In genomic region chr7:15280078-15280734, GRCh38 we compare ENCODE assay signal across 24 cellular contexts.
DNase-seq lines count a peak whose midpoint lies in the region; ATAC-seq, FAIRE-seq and TF ChIP-seq lines count a peak whose summit lies in the region.
"Had no signal": no experiment of that assay in that cellular context is flagged by ENCODE, and none has a peak within 500 bp of the region (broad histone marks: within the 10 kb centered on the region; RNA-seq: fewer than 3 reads in every experiment).

No MANE protein-coding gene starts in this region.

- no peak overlapping the region for H3K4me3 ChIP-seq in H1 (ENCODE audit: extremely low read depth in 1 of 4, insufficient read depth in 2 of 4, low read depth in 3 of 4, low read length in 4 of 4)
- no peak overlapping the region for H3K4me3 ChIP-seq in mesenchymal stem cell (ENCODE audit: insufficient read depth in 1 of 2, low read depth in 1 of 2, low read length in 2 of 2)
- H3K4me3 ChIP-seq in PC-3 (ENCODE audit: low read length): no peak overlapping the region
- H3K4me3 ChIP-seq: prostate gland, thoracic aorta had no signal

- H3K36me3 Mint-ChIP-seq in glutamatergic neuron (ENCODE audit: unreplicated experiment): peaks cover 13% of the 10 kb centered on the region

- H3K36me3 ChIP-seq in H1 (ENCODE audit: control insufficient read depth in 2 of 4, insufficient read depth in 4 of 4, low read length in 3 of 4): no peaks in the 10 kb centered on the region
- no peaks in the 10 kb centered on the region for H3K36me3 ChIP-seq in mesenchymal stem cell (ENCODE audit: control insufficient read depth in 1 of 2, insufficient read depth in 2 of 2, low read depth in 1 of 2, low read length in 2 of 2)
- H3K36me3 ChIP-seq in PC-3 (ENCODE audit: low read depth, low read length): no peaks in the 10 kb centered on the region
- H3K36me3 ChIP-seq: prostate gland, thoracic aorta had no signal

- H3K9me3 Mint-ChIP-seq in glutamatergic neuron (ENCODE audit: unreplicated experiment): peaks cover 9% of the 10 kb centered on the region

- H2BK20ac ChIP-seq in H1 (ENCODE audit: low read length): peak overlapping the region; percentile 21; the same call in 1 of the 2 replicates

- H4K20me1 ChIP-seq in H1 (replicated peaks in 1 of 2; ENCODE audit: control insufficient read depth in 1 of 2, insufficient read depth in 2 of 2, low read length in 2 of 2) (no peaks in the 10 kb centered on the region), PC-3 (ENCODE audit: low read length) (no peaks in the 10 kb centered on the region)

- no peak for TF ChIP-seq EP300 in H1 (IDR thresholded peaks at IDR 0.05; ENCODE audit: borderline replicate concordance in 1 of 2, low read depth in 2 of 2, low read length in 2 of 2)

- no peak for FAIRE-seq in H1 (lab: Jason Lieb, UNC)
- FAIRE-seq: A204.1 had no signal

- TF ChIP-seq RAD21 in H1 (IDR thresholded peaks at IDR 0.05 in 1 of 2, conservative IDR thresholded peaks at IDR 0.05 in 1 of 2; ENCODE audit: low read depth in 2 of 2, low read length in 2 of 2): peak; percentile 33 to 51; a peak in 3 of 4 replicates

- no peak overlapping the region for H3K56ac ChIP-seq in H1 (replicated peaks; ENCODE audit: insufficient read length, low read depth, low read length)

- H2BK5ac ChIP-seq in H1 (ENCODE audit: low read depth, low read length) (no peak overlapping the region), mesenchymal stem cell (ENCODE audit: low read depth, low read length, poor library complexity, severe bottlenecking) (no peak overlapping the region)

- TF ChIP-seq POLR2A in H1 (IDR thresholded peaks at IDR 0.05; ENCODE audit: control extremely low read depth in 1 of 2, low read depth in 2 of 2, low read length in 2 of 2): no peak

- peak overlapping the region; percentile 57; the same call in 1 of the 2 replicates for H3K18ac ChIP-seq in H1 (ENCODE audit: extremely low read depth, low read length)
- no peak overlapping the region for H3K18ac ChIP-seq in mesenchymal stem cell (ENCODE audit: low read depth in 1 of 2, low read length in 2 of 2)

- H3K9me2 ChIP-seq in PC-3 (replicated peaks; ENCODE audit: low read length): no peaks in the 10 kb centered on the region

- H4K91ac ChIP-seq in H1 (replicated peaks; ENCODE audit: insufficient read length, low read length): no peak overlapping the region
- no peak overlapping the region for H4K91ac ChIP-seq in mesenchymal stem cell (ENCODE audit: low read length)

- WGBS in H1 (ENCODE audit: extremely low coverage in 1 of 2, insufficient coverage in 1 of 2, insufficient read length in 1 of 2, insufficient replicate concordance in 2 of 2, low coverage in 1 of 2, low lambda C conversion rate in 2 of 2, missing lambda C conversion rate in 1 of 2), 2 experiments: 93% methylated on average over 3 of the region's 3 CpGs; no CpG with 5 or more reads in 1 of the 2 experiments
- 62% methylated on average over 3 of the region's 3 CpGs for WGBS in mesenchymal stem cell

- H3K23ac ChIP-seq in H1 (ENCODE audit: insufficient read length) (no peak overlapping the region), mesenchymal stem cell (ENCODE audit: low read length in 2 of 2) (no peak overlapping the region)

- no peaks in the 10 kb centered on the region for H3K27me3 ChIP-seq in H1 (replicated peaks in 1 of 4; ENCODE audit: control insufficient read depth in 3 of 4, extremely low read depth in 1 of 4, insufficient read depth in 3 of 4, low read length in 3 of 4)
- no peaks in the 10 kb centered on the region for H3K27me3 ChIP-seq in mesenchymal stem cell (ENCODE audit: control insufficient read depth in 1 of 2, insufficient read depth in 1 of 2, low read length in 2 of 2)
- no peaks in the 10 kb centered on the region for H3K27me3 ChIP-seq in PC-3 (ENCODE audit: low read length)

- no peak overlapping the region for H2BK120ac ChIP-seq in H1 (replicated peaks; ENCODE audit: low read depth, low read length)
- H2BK120ac ChIP-seq in mesenchymal stem cell (ENCODE audit: low read depth, low read length): no peak overlapping the region

- H2BK12ac ChIP-seq in H1 (ENCODE audit: low read depth, low read length) (no peak overlapping the region), mesenchymal stem cell (ENCODE audit: low read length in 2 of 2) (no peak overlapping the region)

- H2BK15ac ChIP-seq in H1 (ENCODE audit: low read length): 0 out of 2 replicates have a peak overlapping the region, but pooled peaks have one; percentile 18
- H2BK15ac ChIP-seq in mesenchymal stem cell (ENCODE audit: low read depth, poor library complexity, severe bottlenecking): no peak overlapping the region

- H2AK5ac ChIP-seq in H1 (ENCODE audit: low read depth, low read length) (no peak overlapping the region), mesenchymal stem cell (ENCODE audit: low read length, severe bottlenecking) (no peak overlapping the region)

- H4K8ac ChIP-seq in H1 (ENCODE audit: extremely low read depth, insufficient read depth, low read length): no peak overlapping the region
- H4K8ac ChIP-seq in mesenchymal stem cell (ENCODE audit: low read length): no peak overlapping the region

- no peaks in the 10 kb centered on the region for H3K4me1 Mint-ChIP-seq in glutamatergic neuron (ENCODE audit: low read depth, unreplicated experiment)
- H3K4me1 Mint-ChIP-seq: activated CD4-positive, alpha-beta T cell treated with anti-CD3 and anti-CD28 coated beads for 36 hours; activated naive CD8-positive, alpha-beta T cell treated with anti-CD3 and anti-CD28 coated beads, Interleukin-2, amount 50 U/mL, for 24 hours; CD4-positive, alpha-beta memory T cell had no signal

- H3K9me3 ChIP-seq in H1 (ENCODE audit: insufficient read depth in 2 of 2, low read depth in 1 of 2, low read length in 1 of 2): peaks cover 0 to 3% of the 10 kb centered on the region in 2 experiments; a peak in 1 of 4 replicates
- H3K9me3 ChIP-seq in mesenchymal stem cell (ENCODE audit: control insufficient read depth, low read length): peaks cover 54% of the 10 kb centered on the region
- H3K9me3 ChIP-seq in PC-3 (ENCODE audit: low read length): peaks cover 10% of the 10 kb centered on the region
- H3K9me3 ChIP-seq: prostate gland, thoracic aorta had no signal

- H3K4ac ChIP-seq in H1 (replicated peaks; ENCODE audit: insufficient read length, low read depth, low read length) (no peak overlapping the region), mesenchymal stem cell (ENCODE audit: low read depth in 1 of 2, low read length in 2 of 2) (no peak overlapping the region)

- no peak overlapping the region for H3K4me2 ChIP-seq in H1 (ENCODE audit: insufficient read depth in 1 of 2, low read depth in 2 of 2, low read length in 2 of 2)
- H3K4me2 ChIP-seq in mesenchymal stem cell (ENCODE audit: low read length, poor library complexity, severe bottlenecking): peak overlapping the region; percentile 5
- H3K4me2 ChIP-seq in PC-3 (ENCODE audit: low read length): no peak overlapping the region

- BruUV-seq in PC-3 (replicated peaks; lab: Mats Ljungman, UMichigan): no TSS peak

- TF ChIP-seq CTCF in H1 (IDR thresholded peaks at IDR 0.05; ENCODE audit: control extremely low read depth in 1 of 3, insufficient read depth in 1 of 3, low read depth in 1 of 3, low read length in 3 of 3): peak in 2 of 3 experiments; percentile 21 to 23; a peak in 2 of 4 replicates
- no peak for TF ChIP-seq CTCF in glutamatergic neuron (IDR thresholded peaks at IDR 0.05; ENCODE audit: partially characterized antibody, unreplicated experiment)
- no peak for TF ChIP-seq CTCF in PC-3 (conservative IDR thresholded peaks at IDR 0.05; ENCODE audit: low read depth, low read length)

- CTCF ChIA-PET in H1 (lab: Charles Lee; ENCODE audit: partially characterized antibody): interaction anchor here (0.6 to 2.0 kb wide), 6 partner anchors 13 to 562 kb away, joined by 3 to 10 read pairs (median 3); no protein-coding TSS in a partner anchor
- CTCF ChIA-PET in PC-3 (lab: Charles Lee): no interaction called here

- no peak overlapping the region for H4K5ac ChIP-seq in H1 (ENCODE audit: insufficient read length, low read depth, low read length)

- ATAC-seq in Right ventricle myocardium superior (ENCODE audit: poor library complexity) (no peak), left ventricle myocardium superior (no peak), HG03469 (IDR thresholded peaks at IDR 0.05; ENCODE audit: unreplicated experiment) (no peak), PC-3 (no peak), HG03571 (IDR thresholded peaks at IDR 0.05; ENCODE audit: unreplicated experiment) (no peak)
- ATAC-seq: activated CD4-positive, alpha-beta T cell treated with anti-CD3 and anti-CD28 coated beads for 36 hours; activated naive CD8-positive, alpha-beta T cell treated with anti-CD3 and anti-CD28 coated beads, Interleukin-2, amount 50 U/mL, for 24 hours had no signal

- H2AFZ ChIP-seq in H1 (ENCODE audit: low read length) (peak overlapping the region; percentile 79), mesenchymal stem cell (ENCODE audit: low read depth, low read length) (no peak overlapping the region), PC-3 (ENCODE audit: low read length) (no peak overlapping the region)

- H3F3A ChIP-seq in PC-3 (ENCODE audit: low read length, unreplicated experiment): no peaks in the 10 kb centered on the region

- H3K23me2 ChIP-seq in H1 (ENCODE audit: low read depth, low read length): no peaks in the 10 kb centered on the region

- H3K79me1 ChIP-seq in H1 (ENCODE audit: low read depth, low read length) (no peaks in the 10 kb centered on the region; the same call in 1 of the 2 replicates), mesenchymal stem cell (replicated peaks; ENCODE audit: low read length, poor library complexity, severe bottlenecking) (no peaks in the 10 kb centered on the region)

- H3K9ac ChIP-seq in H1 (replicated peaks in 1 of 4; ENCODE audit: extremely low read depth in 1 of 4, low read depth in 3 of 4, low read length in 3 of 4) (no peak overlapping the region), mesenchymal stem cell (ENCODE audit: low read length) (no peak overlapping the region), PC-3 (ENCODE audit: low read length) (no peak overlapping the region)

- POLR2A ChIA-PET in H1 (lab: Charles Lee; ENCODE audit: partially characterized antibody): no interaction called here
- POLR2A ChIA-PET in PC-3 (lab: Charles Lee; ENCODE audit: unreplicated experiment): no interaction called here

- intact Hi-C loops in Right ventricle myocardium superior (cut with DNase I) (no loop called here), left ventricle myocardium superior (cut with micrococcal nuclease) (no loop called here), PC-3 (cut with micrococcal nuclease) (no loop called here)

- no peak overlapping the region for H3K27ac ChIP-seq in H1 (ENCODE audit: low read depth, low read length)
- H3K27ac ChIP-seq in mesenchymal stem cell (ENCODE audit: low read length, poor library complexity, severe bottlenecking): no peak overlapping the region
- H3K27ac ChIP-seq in PC-3 (ENCODE audit: low read length): no peak overlapping the region
- H3K27ac ChIP-seq: prostate gland, thoracic aorta had no signal

- DNase-seq in Right ventricle myocardium superior (peak; percentile 35), left ventricle myocardium superior (no peak), H1 (ENCODE audit: low read depth in 1 of 2, low spot score in 2 of 2) (peak in 1 of 2 experiments; percentile 45), mesenchymal stem cell (no peak), glutamatergic neuron (no peak), PC-3 (no peak)
- DNase-seq: activated CD4-positive, alpha-beta T cell treated with anti-CD3 and anti-CD28 coated beads for 36 hours; activated CD8-positive, alpha-beta memory T cell treated with anti-CD3 and anti-CD28 coated beads for 24 hours; activated gamma-delta T cell treated with Interleukin-2 at 50 U/mL for 16 hours; activated naive CD8-positive, alpha-beta T cell treated with anti-CD3 and anti-CD28 coated beads, Interleukin-2, amount 50 U/mL, for 24 hours; activated T-cell treated with anti-CD3 and anti-CD28 coated beads, Interleukin-2, amount 50 U/mL, for 24 hours; CD4-positive, alpha-beta memory T cell; central memory CD4-positive, alpha-beta T cell; H7; kidney glomerular epithelial cell; NCI-H2081 treated with DMSO at 0.1 percent for 48 hours; NCI-H446 had no signal

- no peak overlapping the region for H3K14ac ChIP-seq in H1 (ENCODE audit: insufficient read length)
- peak overlapping the region in 1 of 2 experiments; percentile 55 for H3K14ac ChIP-seq in mesenchymal stem cell (ENCODE audit: low read length in 2 of 2)

- no peak overlapping the region for H3K4me3 Mint-ChIP-seq in glutamatergic neuron (ENCODE audit: unreplicated experiment)
- H3K4me3 Mint-ChIP-seq: activated CD4-positive, alpha-beta T cell treated with anti-CD3 and anti-CD28 coated beads for 36 hours; activated naive CD8-positive, alpha-beta T cell treated with anti-CD3 and anti-CD28 coated beads, Interleukin-2, amount 50 U/mL, for 24 hours; activated T-cell treated with anti-CD3 and anti-CD28 coated beads, Interleukin-2, amount 50 U/mL, for 24 hours; stimulated activated naive CD8-positive, alpha-beta T cell treated with anti-CD3 and anti-CD28 coated beads, Interleukin-15, Interleukin-2, amounts not matched to agents 100 ng/mL and 50 ng/mL, for 24 hours; T-helper 2 cell treated with Interferon-gamma antibody and Interleukin-4, amounts not matched to agents 5 μg/mL and 100 μg/mL, for 36 hours had no signal

- H3K4me1 ChIP-seq in H1 (replicated peaks in 1 of 4; ENCODE audit: control insufficient read depth in 3 of 4, insufficient read depth in 4 of 4, low read length in 3 of 4) (no peaks in the 10 kb centered on the region), mesenchymal stem cell (ENCODE audit: control insufficient read depth, insufficient read depth, low read depth, low read length) (peaks cover 4% of the 10 kb centered on the region), PC-3 (ENCODE audit: insufficient read depth, low read length) (no peaks in the 10 kb centered on the region)
- H3K4me1 ChIP-seq: prostate gland had no signal

- H3K79me2 ChIP-seq in H1 (ENCODE audit: control insufficient read depth in 1 of 2, insufficient read depth in 2 of 2, low read length in 2 of 2): no peaks in the 10 kb centered on the region
- H3K79me2 ChIP-seq in PC-3 (ENCODE audit: low read length): no peaks in the 10 kb centered on the region

- H3K27me3 Mint-ChIP-seq in glutamatergic neuron (ENCODE audit: unreplicated experiment): no peaks in the 10 kb centered on the region
- H3K27me3 Mint-ChIP-seq: activated CD4-positive, alpha-beta T cell treated with anti-CD3 and anti-CD28 coated beads for 36 hours; activated naive CD8-positive, alpha-beta T cell treated with anti-CD3 and anti-CD28 coated beads, Interleukin-2, amount 50 U/mL, for 24 hours; activated T-cell treated with anti-CD3 and anti-CD28 coated beads, Interleukin-2, amount 50 U/mL, for 24 hours; CD4-positive, alpha-beta memory T cell; stimulated activated naive CD8-positive, alpha-beta T cell treated with anti-CD3 and anti-CD28 coated beads, Interleukin-15, Interleukin-2, amounts not matched to agents 100 ng/mL and 50 ng/mL, for 24 hours had no signal

- H3K27ac Mint-ChIP-seq in glutamatergic neuron (ENCODE audit: unreplicated experiment): no peak overlapping the region
- H3K27ac Mint-ChIP-seq: activated CD4-positive, alpha-beta T cell treated with anti-CD3 and anti-CD28 coated beads for 36 hours; activated naive CD8-positive, alpha-beta T cell treated with anti-CD3 and anti-CD28 coated beads, Interleukin-2, amount 50 U/mL, for 24 hours; activated T-cell treated with anti-CD3 and anti-CD28 coated beads, Interleukin-2, amount 50 U/mL, for 24 hours; CD4-positive, alpha-beta memory T cell; stimulated activated naive CD8-positive, alpha-beta T cell treated with anti-CD3 and anti-CD28 coated beads, Interleukin-15, Interleukin-2, amounts not matched to agents 100 ng/mL and 50 ng/mL, for 24 hours; T-helper 2 cell treated with Interferon-gamma antibody and Interleukin-4, amounts not matched to agents 5 μg/mL and 100 μg/mL, for 36 hours had no signal

Comparison
In these comparisons a context has a peak if more than half of its experiments do, and no peak if none do; other contexts are left out.
1. CTCF ChIP-seq: peak in H1 (2 of 3); none in glutamatergic neuron (single experiment) and PC-3 (single experiment).